In genomic region chr1:31823780-31824179, GRCh38 we compare ENCODE assay signal across 26 cellular contexts. TPM values are rescaled to one million over a fixed set of nuclear protein-coding genes. Genes with fewer than 3 reads are reported as not detected.
"Had no signal": no experiment of that assay in that cellular context is flagged by ENCODE, and none has a peak within 500 bp of the region (broad histone marks: within the 10 kb centered on the region; RNA-seq: fewer than 3 reads in every experiment).

No MANE protein-coding gene starts in this region.

- H3K9me3 Mint-ChIP-seq: endodermal cell; natural killer cell treated with Interleukin-12 subunit alpha and Interleukin-12 subunit beta and Interleukin-15 and Interleukin-18, amount 100 ng/mL, for 72 hours; neural progenitor cell had no signal

- H3K4me1 Mint-ChIP-seq: neural progenitor cell had no signal

- H3K27me3 Mint-ChIP-seq: natural killer cell treated with Interleukin-12 subunit alpha and Interleukin-12 subunit beta and Interleukin-15 and Interleukin-18, amount 100 ng/mL, for 72 hours had no signal

- H3K27ac Mint-ChIP-seq: endodermal cell; natural killer cell treated with Interleukin-12 subunit alpha and Interleukin-12 subunit beta and Interleukin-15 and Interleukin-18, amount 100 ng/mL, for 72 hours; neural progenitor cell had no signal

- H3K27me3 ChIP-seq: colonic mucosa, hepatocyte, neural progenitor cell, spleen, testis, tibial nerve had no signal

- ATAC-seq: left colon; left ventricle myocardium superior; natural killer cell treated with Interleukin-12 subunit alpha and Interleukin-12 subunit beta and Interleukin-15 and Interleukin-18, amount 100 ng/mL, for 72 hours; sciatic nerve; stimulated activated naive CD8-positive, alpha-beta T cell treated with anti-CD3 and anti-CD28 coated beads, Interleukin-15, Interleukin-2, amounts not matched to agents 100 U/mL and 50 U/mL, for 24 hours had no signal

- DNase-seq: colonic mucosa; dermis blood vessel endothelial cell; effector CD4-positive, alpha-beta T cell; endodermal cell; erythroblast; foreskin melanocyte; kidney; left colon; left ventricle myocardium superior; mesenchymal stem cell; midbrain; occipital lobe; retina; spleen; stimulated activated CD4-positive, alpha-beta T cell treated with anti-CD3 and anti-CD28 coated beads, Interleukin-2, amount 100 ng/mL, for 24 hours; stimulated activated CD4-positive, alpha-beta T cell treated with anti-CD3 and anti-CD28 coated beads, Interleukin-4, amount 100 ng/mL, for 4 hours; stimulated activated naive CD8-positive, alpha-beta T cell treated with anti-CD3 and anti-CD28 coated beads, Interleukin-15, Interleukin-2, amounts not matched to agents 100 U/mL and 50 U/mL, for 24 hours; testis had no signal

- H3K4me3 Mint-ChIP-seq: endodermal cell; natural killer cell treated with Interleukin-12 subunit alpha and Interleukin-12 subunit beta and Interleukin-15 and Interleukin-18, amount 100 ng/mL, for 72 hours; neural progenitor cell had no signal

- H3K27ac ChIP-seq: colonic mucosa, hepatocyte, neural progenitor cell, parathyroid adenoma, prostate gland, testis, tibial nerve had no signal

- H3K36me3 Mint-ChIP-seq: natural killer cell treated with Interleukin-12 subunit alpha and Interleukin-12 subunit beta and Interleukin-15 and Interleukin-18, amount 100 ng/mL, for 72 hours; neural progenitor cell had no signal

RNA-seq across cellular contexts. Expression of gene SPOCD1, which starts 8.0 kb away (rescaled TPM):
- total RNA-seq: left ventricle myocardium superior; natural killer cell treated with Interleukin-12 subunit alpha and Interleukin-12 subunit beta and Interleukin-15 and Interleukin-18, amount 100 ng/mL, for 72 hours; occipital lobe; skeletal muscle tissue had no signal
